Comparison of ENCODE assay signal across 1 cellular context in genomic region chr2:170711774-170712652, GRCh38.
TF ChIP-seq lines count a peak whose summit lies in the region.

No MANE protein-coding gene starts in this region.

TF ChIP-seq in HepG2, 621 proteins besides CTCF, POLR2A, EP300 and RAD21 (continued from another document and continues in another):
- TF ChIP-seq AFF4 (CRISPR knock-in tag; IDR thresholded peaks at IDR 0.05) (peak; percentile 95; the same call in 1 of the 2 replicates), ZBTB46 (CRISPR knock-in tag; IDR thresholded peaks at IDR 0.05; ENCODE audit: borderline replicate concordance) (0 out of 2 replicates have a peak, but pooled peaks have one; percentile 83), ZNF652 (CRISPR knock-in tag; IDR thresholded peaks at IDR 0.05; ENCODE audit: borderline replicate concordance, low read depth) (peak; percentile 9; the same call in 1 of the 2 replicates), STAG1 (CRISPR knock-in tag; IDR thresholded peaks at IDR 0.05) (no peak), ZNF329 (CRISPR knock-in tag; IDR thresholded peaks at IDR 0.05; ENCODE audit: low read depth) (peak; percentile 81; the same call in 1 of the 2 replicates), ZNF33A (CRISPR knock-in tag; IDR thresholded peaks at IDR 0.05; ENCODE audit: borderline replicate concordance) (peak; percentile 85), HNRNPL (IDR thresholded peaks at IDR 0.05; ENCODE audit: low read depth, low read length) (peak; percentile 98), MIER2 (CRISPR knock-in tag; IDR thresholded peaks at IDR 0.05) (peak; percentile 63), TSC22D2 (CRISPR knock-in tag; IDR thresholded peaks at IDR 0.05; ENCODE audit: borderline replicate concordance) (peak; percentile 88), CC2D1A (CRISPR knock-in tag; IDR thresholded peaks at IDR 0.05) (no peak), ETS1 (CRISPR knock-in tag; IDR thresholded peaks at IDR 0.05) (no peak; the same call in 1 of the 2 replicates), MAX (IDR thresholded peaks at IDR 0.05) (peak; percentile 79), TEAD3 (CRISPR knock-in tag; optimal IDR thresholded peaks at IDR 0.05; ENCODE audit: borderline replicate concordance) (peak; percentile 57), ZNF704 (CRISPR knock-in tag; IDR thresholded peaks at IDR 0.05; ENCODE audit: borderline replicate concordance) (peak; percentile 41; the same call in 1 of the 2 replicates), UBTF (CRISPR knock-in tag; IDR thresholded peaks at IDR 0.05) (peak; percentile 84), ZNF547 (CRISPR knock-in tag; IDR thresholded peaks at IDR 0.05) (peak; percentile 53; the same call in 1 of the 2 replicates), ZNF234 (CRISPR knock-in tag; conservative IDR thresholded peaks at IDR 0.05) (no peak), YEATS4 (CRISPR knock-in tag; IDR thresholded peaks at IDR 0.05; ENCODE audit: borderline replicate concordance) (peak; percentile 78), GTF2F1 (IDR thresholded peaks at IDR 0.05; ENCODE audit: low read length) (no peak), RERE (CRISPR knock-in tag; IDR thresholded peaks at IDR 0.05; ENCODE audit: low read depth) (peak; percentile 95), HBP1 (CRISPR knock-in tag; IDR thresholded peaks at IDR 0.05; ENCODE audit: low read depth) (no peak; the same call in 1 of the 2 replicates), HDAC2 (CRISPR knock-in tag; IDR thresholded peaks at IDR 0.05) (peak; percentile 91), SRSF4 (IDR thresholded peaks at IDR 0.05; ENCODE audit: low read depth, low read length, poor library complexity, severe bottlenecking) (no peak), ZNF441 (CRISPR knock-in tag; IDR thresholded peaks at IDR 0.05; ENCODE audit: borderline replicate concordance) (peak; percentile 75), TRAFD1 (CRISPR knock-in tag; IDR thresholded peaks at IDR 0.05; ENCODE audit: borderline replicate concordance) (no peak), ZBTB39 (CRISPR knock-in tag; IDR thresholded peaks at IDR 0.05) (peak; percentile 71; the same call in 1 of the 2 replicates), EHMT2 (IDR thresholded peaks at IDR 0.05; ENCODE audit: borderline replicate concordance, low read depth, low read length) (no peak; the same call in 1 of the 2 replicates), KDM5B (CRISPR knock-in tag; IDR thresholded peaks at IDR 0.05; ENCODE audit: borderline replicate concordance) (peak; percentile 86), ZNF558 (CRISPR knock-in tag; IDR thresholded peaks at IDR 0.05; ENCODE audit: borderline replicate concordance) (peak; percentile 81; the same call in 1 of the 2 replicates), SNAI1 (CRISPR knock-in tag; IDR thresholded peaks at IDR 0.05; ENCODE audit: borderline replicate concordance) (0 out of 2 replicates have a peak, but pooled peaks have one; percentile 24), ZNF34 (CRISPR knock-in tag; IDR thresholded peaks at IDR 0.05; ENCODE audit: borderline replicate concordance) (0 out of 2 replicates have a peak, but pooled peaks have one; percentile 12), RFXANK (CRISPR knock-in tag; IDR thresholded peaks at IDR 0.05) (peak; percentile 66; the same call in 1 of the 2 replicates), HIVEP1 (CRISPR knock-in tag; IDR thresholded peaks at IDR 0.05) (peak; percentile 96), DPF2 (CRISPR knock-in tag; IDR thresholded peaks at IDR 0.05; ENCODE audit: borderline replicate concordance, low read depth) (peak; percentile 83)
